13 cellular contexts compared by ENCODE assay signal in the genomic region with DNA sequence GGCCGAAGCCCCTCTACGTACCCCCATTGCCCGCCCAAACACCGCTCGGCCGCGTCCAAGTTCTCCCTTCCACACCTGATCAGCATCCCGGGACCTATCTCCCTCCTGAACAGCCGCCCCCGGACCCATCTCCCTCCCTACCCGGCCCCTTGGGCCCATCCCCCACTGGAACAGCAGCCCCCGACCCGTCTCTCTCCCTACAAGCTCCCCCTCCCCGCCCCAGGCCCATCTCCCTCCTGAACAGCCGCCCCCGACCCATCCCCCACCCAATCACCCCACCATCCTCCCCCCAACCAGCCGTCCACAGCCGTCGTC. TPM values are rescaled to one million over a fixed set of nuclear protein-coding genes. Genes with fewer than 3 reads are reported as not detected.
DNase-seq lines count a peak whose midpoint lies in the region; ATAC-seq and TF ChIP-seq lines count a peak whose summit lies in the region.
"Had no signal": no experiment of that assay in that cellular context is flagged by ENCODE, and none has a peak within 500 bp of the region (broad histone marks: within the 10 kb centered on the region; RNA-seq: fewer than 3 reads in every experiment).

No MANE protein-coding gene starts in this region.

- no peak overlapping the region for H4K8ac ChIP-seq in IMR-90 (ENCODE audit: low read depth in 2 of 2, low read length in 2 of 2)

- no peak overlapping the region for H2AK5ac ChIP-seq in IMR-90 (ENCODE audit: low read depth, low read length)

- no peak overlapping the region for H3K4ac ChIP-seq in IMR-90 (ENCODE audit: low read depth, low read length)

- no peak overlapping the region for H4K91ac ChIP-seq in IMR-90 (ENCODE audit: insufficient read depth, low read depth, low read length)

- H2AFZ ChIP-seq in IMR-90 (replicated peaks; ENCODE audit: low read length, poor library complexity), result peak overlapping the region; percentile 32

- DNase-seq in IMR-90 (no peak), coronary artery (ENCODE audit: low spot score) (no peak), lower lobe of right lung (no peak), testis (no peak), NCI-H226 (no peak), DMS114 treated with DMSO at 0.1 percent for 48 hours (lab: John Stamatoyannopoulos, UW; ENCODE audit: unreplicated experiment) (no peak)
- DNase-seq: DMS153; effector memory CD8-positive, alpha-beta T cell; T-helper 9 cell had no signal

- POLR2A ChIA-PET in IMR-90 (lab: Charles Lee; ENCODE audit: unreplicated experiment), result no interaction called here

- dilution Hi-C loops in IMR-90 (cut with HindIII; ENCODE audit: low sequenced_read_pairs, unreplicated experiment), result no loop called here

- BruUV-seq in IMR-90 (replicated peaks; lab: Mats Ljungman, UMichigan), result no TSS peak

- H2BK20ac ChIP-seq in IMR-90 (ENCODE audit: low read depth, low read length), result no peak overlapping the region

- no peak overlapping the region for H2BK15ac ChIP-seq in IMR-90 (ENCODE audit: low read depth, low read length)

- no peak overlapping the region for H3K56ac ChIP-seq in IMR-90 (ENCODE audit: extremely low read depth, insufficient read depth, low read length)

- in situ Hi-C loops in IMR-90 (cut with MboI; ENCODE audit: low sequenced_read_pairs), result no loop called here

- H3K9ac ChIP-seq in IMR-90 (ENCODE audit: low read depth, low read length), result no peak overlapping the region

- TF ChIP-seq POLR2A in IMR-90 (IDR thresholded peaks at IDR 0.05; ENCODE audit: low read depth, low read length) (no peak), testis (IDR thresholded peaks at IDR 0.05) (no peak)

- H3K36me3 ChIP-seq in IMR-90 (ENCODE audit: control insufficient read depth, insufficient read depth, low read length), result no peaks in the 10 kb centered on the region
- no peaks in the 10 kb centered on the region for H3K36me3 ChIP-seq in lower lobe of right lung
- H3K36me3 ChIP-seq in testis (ENCODE audit: low read depth, missing control alignments), result no peaks in the 10 kb centered on the region
- H3K36me3 ChIP-seq: Peyer's patch had no signal

- no peak overlapping the region for H4K5ac ChIP-seq in IMR-90 (ENCODE audit: low read depth, low read length)

- H2BK5ac ChIP-seq in IMR-90 (ENCODE audit: low read depth, low read length, poor library complexity, severe bottlenecking), result no peak overlapping the region

- ATAC-seq in IMR-90 (ENCODE audit: low read depth) (no peak), lower lobe of right lung (no peak), HG02610 (IDR thresholded peaks at IDR 0.05; ENCODE audit: unreplicated experiment) (no peak)
- ATAC-seq: GM12878 had no signal

- H3K27me3 ChIP-seq in IMR-90 (ENCODE audit: control insufficient read depth, insufficient read depth, low read length) (no peaks in the 10 kb centered on the region), lower lobe of right lung (ENCODE audit: low read depth) (peaks cover 4% of the 10 kb centered on the region), testis (no peaks in the 10 kb centered on the region)
- H3K27me3 ChIP-seq: Peyer's patch had no signal

- no peak overlapping the region for H3K14ac ChIP-seq in IMR-90 (replicated peaks; ENCODE audit: low read depth, low read length)

- no peak for TF ChIP-seq RAD21 in IMR-90 (IDR thresholded peaks at IDR 0.05; ENCODE audit: low read length)

- no peak overlapping the region for H3K27ac ChIP-seq in IMR-90 (ENCODE audit: insufficient read depth, low read length)
- H3K27ac ChIP-seq in coronary artery, result no peak overlapping the region
- H3K27ac ChIP-seq in lower lobe of right lung, result no peak overlapping the region
- H3K27ac ChIP-seq in testis, result no peak overlapping the region

- no peak overlapping the region for H3K18ac ChIP-seq in IMR-90 (ENCODE audit: low read depth, low read length)

- no peaks in the 10 kb centered on the region for H3K4me1 ChIP-seq in IMR-90 (ENCODE audit: control insufficient read depth, insufficient read depth, low read length)
- H3K4me1 ChIP-seq in lower lobe of right lung, result no peaks in the 10 kb centered on the region
- no peaks in the 10 kb centered on the region for H3K4me1 ChIP-seq in testis
- H3K4me1 ChIP-seq: Peyer's patch had no signal

- no peak overlapping the region for H3K23ac ChIP-seq in IMR-90 (ENCODE audit: low read depth, low read length)

- H3K79me1 ChIP-seq in IMR-90 (ENCODE audit: low read depth in 1 of 2, low read length in 2 of 2), result no peaks in the 10 kb centered on the region

- no peaks in the 10 kb centered on the region for H4K20me1 ChIP-seq in IMR-90 (ENCODE audit: insufficient read depth, low read length)

- H2BK120ac ChIP-seq in IMR-90 (ENCODE audit: low read depth, low read length), result no peak overlapping the region

- 0% methylated on average over 8 of the region's 19 CpGs; no CpG with 5 or more reads in 1 of the 2 experiments for WGBS in IMR-90 (ENCODE audit: extremely low coverage in 2 of 2, insufficient read length in 1 of 2), 2 experiments
- 4 to 8% methylated on average over 16 to 17 of the region's 19 CpGs for WGBS in testis, 2 donors

- H3K9me1 ChIP-seq in IMR-90 (ENCODE audit: insufficient read depth, low read length), result no peaks in the 10 kb centered on the region

- CTCF ChIA-PET in IMR-90 (lab: Yijun Ruan, JAX), result no interaction called here

- no peak overlapping the region for H3K4me2 ChIP-seq in IMR-90 (ENCODE audit: low read depth, low read length)

- H3K9me3 ChIP-seq in IMR-90 (ENCODE audit: control insufficient read depth, insufficient read depth, low read length) (peaks cover 20% of the 10 kb centered on the region), lower lobe of right lung (peaks cover 26% of the 10 kb centered on the region), testis (no peaks in the 10 kb centered on the region)

- intact Hi-C loops in IMR-90 (cut with micrococcal nuclease), result no loop called here
- intact Hi-C loops in lower lobe of right lung (cut with DNase I), result no loop called here
- intact Hi-C loops in testis (cut with DNase I; ENCODE audit: low total_unique reads), result no loop called here

- H3K4me3 ChIP-seq in IMR-90 (ENCODE audit: insufficient read depth, low read depth, low read length) (no peak overlapping the region), coronary artery (peak overlapping the region; percentile 66), lower lobe of right lung (peak overlapping the region; percentile 17), testis (peak overlapping the region; percentile 53 to 59)
- H3K4me3 ChIP-seq: GM12878 had no signal

- no peak for TF ChIP-seq CTCF in IMR-90 (conservative IDR thresholded peaks at IDR 0.05; ENCODE audit: low read depth, low read length)
- TF ChIP-seq CTCF in coronary artery (IDR thresholded peaks at IDR 0.05), result no peak
- TF ChIP-seq CTCF in lower lobe of right lung (IDR thresholded peaks at IDR 0.05), result no peak
- no peak for TF ChIP-seq CTCF in testis (IDR thresholded peaks at IDR 0.05)

- H2AK9ac ChIP-seq in IMR-90 (replicated peaks; ENCODE audit: low read depth, low read length, poor library complexity), result no peak overlapping the region

TF ChIP-seq in IMR-90, 13 proteins besides CTCF, POLR2A, EP300 and RAD21 (continues in another document):
- TF ChIP-seq SMC3 (IDR thresholded peaks at IDR 0.05; ENCODE audit: low read depth, low read length) (no peak), CEBPB (IDR thresholded peaks at IDR 0.05; ENCODE audit: low read depth, low read length) (no peak), NFE2L2 (IDR thresholded peaks at IDR 0.05; ENCODE audit: low read depth, low read length) (no peak), MAZ (IDR thresholded peaks at IDR 0.05; ENCODE audit: borderline replicate concordance, low read depth, low read length) (no peak), MAFK (IDR thresholded peaks at IDR 0.05; ENCODE audit: low read depth, low read length) (no peak), RFX5 (IDR thresholded peaks at IDR 0.05; ENCODE audit: low read depth, low read length) (no peak), RCOR1 (IDR thresholded peaks at IDR 0.05; ENCODE audit: insufficient replicate concordance, low read length) (no peak)
- TF ChIP-seq, protein P1, sequence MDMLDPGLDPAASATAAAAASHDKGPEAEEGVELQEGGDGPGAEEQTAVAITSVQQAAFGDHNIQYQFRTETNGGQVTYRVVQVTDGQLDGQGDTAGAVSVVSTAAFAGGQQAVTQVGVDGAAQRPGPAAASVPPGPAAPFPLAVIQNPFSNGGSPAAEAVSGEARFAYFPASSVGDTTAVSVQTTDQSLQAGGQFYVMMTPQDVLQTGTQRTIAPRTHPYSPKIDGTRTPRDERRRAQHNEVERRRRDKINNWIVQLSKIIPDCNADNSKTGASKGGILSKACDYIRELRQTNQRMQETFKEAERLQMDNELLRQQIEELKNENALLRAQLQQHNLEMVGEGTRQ (IDR thresholded peaks at IDR 0.05; ENCODE audit: low read depth, low read length), result no peak
- TF ChIP-seq, protein P2, sequence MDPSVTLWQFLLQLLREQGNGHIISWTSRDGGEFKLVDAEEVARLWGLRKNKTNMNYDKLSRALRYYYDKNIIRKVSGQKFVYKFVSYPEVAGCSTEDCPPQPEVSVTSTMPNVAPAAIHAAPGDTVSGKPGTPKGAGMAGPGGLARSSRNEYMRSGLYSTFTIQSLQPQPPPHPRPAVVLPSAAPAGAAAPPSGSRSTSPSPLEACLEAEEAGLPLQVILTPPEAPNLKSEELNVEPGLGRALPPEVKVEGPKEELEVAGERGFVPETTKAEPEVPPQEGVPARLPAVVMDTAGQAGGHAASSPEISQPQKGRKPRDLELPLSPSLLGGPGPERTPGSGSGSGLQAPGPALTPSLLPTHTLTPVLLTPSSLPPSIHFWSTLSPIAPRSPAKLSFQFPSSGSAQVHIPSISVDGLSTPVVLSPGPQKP (IDR thresholded peaks at IDR 0.05; ENCODE audit: borderline replicate concordance, low read depth, low read length), result no peak

RNA-seq across cellular contexts. Expression of gene ZSCAN1, which starts 0.6 kb away (rescaled TPM):
- total RNA-seq in IMR-90 (2012; rRNA removed), result not detected in 2 replicates
- 0.14 TPM in 1 of 2 replicates, not detected in the other for polyA plus RNA-seq in IMR-90 (2012; rRNA removed)
- polyA plus RNA-seq in IMR-90 (2012; cell fraction: cytosol; rRNA removed), result 0.13 TPM in 1 of 2 replicates, not detected in the other
- 0.39 and 0.53 TPM in 2 replicates for polyA plus RNA-seq in IMR-90 (2012; cell fraction: nucleus; rRNA removed; ENCODE audit: low replicate concordance)
- total RNA-seq in lower lobe of right lung, result not detected
- 1 to 10 TPM; 5.9 to 6.5 TPM for total RNA-seq in testis
- polyA plus RNA-seq in testis (ENCODE audit: insufficient read depth, low read depth, low replicate concordance), result 8.0 TPM
- total RNA-seq: GM12878, myocyte, Peyer's patch had no signal
- polyA plus RNA-seq: GM12878 had no signal

RNA-seq across cellular contexts. Expression of gene ZNF135, which starts 24.6 kb away (rescaled TPM):
- total RNA-seq in IMR-90 (2012; rRNA removed) (1.9 and 2.7 TPM in 2 replicates), lower lobe of right lung (3.6 TPM), testis (10 to 100 TPM; 19.1 to 33.7 TPM)
- polyA plus RNA-seq in IMR-90 (2012; rRNA removed) (2.4 and 2.7 TPM in 2 replicates), testis (ENCODE audit: insufficient read depth, low read depth, low replicate concordance) (14.5 TPM)
- polyA plus RNA-seq in IMR-90 (2012; cell fraction: cytosol; rRNA removed), result 0.58 and 1.1 TPM in 2 replicates
- 9.2 and 12.1 TPM in 2 replicates for polyA plus RNA-seq in IMR-90 (2012; cell fraction: nucleus; rRNA removed; ENCODE audit: low replicate concordance)
- total RNA-seq: GM12878 had no signal

RNA-seq across cellular contexts. Expression of gene ZNF606, which starts 31.8 kb away (rescaled TPM):
- total RNA-seq in IMR-90 (2012; rRNA removed) (9.0 and 9.4 TPM in 2 replicates), lower lobe of right lung (16.1 TPM), testis (10 to 100 TPM; 30.2 to 73.9 TPM)
- polyA plus RNA-seq in IMR-90 (2012; rRNA removed) (2.6 and 4.3 TPM in 2 replicates), testis (ENCODE audit: insufficient read depth, low read depth, low replicate concordance) (12.1 TPM)
- polyA plus RNA-seq in IMR-90 (2012; cell fraction: cytosol; rRNA removed), result 3.5 and 3.7 TPM in 2 replicates
- 14.2 and 15.6 TPM in 2 replicates for polyA plus RNA-seq in IMR-90 (2012; cell fraction: nucleus; rRNA removed; ENCODE audit: low replicate concordance)
